ENCODE assay signal across 22 cellular contexts in the genomic region with DNA sequence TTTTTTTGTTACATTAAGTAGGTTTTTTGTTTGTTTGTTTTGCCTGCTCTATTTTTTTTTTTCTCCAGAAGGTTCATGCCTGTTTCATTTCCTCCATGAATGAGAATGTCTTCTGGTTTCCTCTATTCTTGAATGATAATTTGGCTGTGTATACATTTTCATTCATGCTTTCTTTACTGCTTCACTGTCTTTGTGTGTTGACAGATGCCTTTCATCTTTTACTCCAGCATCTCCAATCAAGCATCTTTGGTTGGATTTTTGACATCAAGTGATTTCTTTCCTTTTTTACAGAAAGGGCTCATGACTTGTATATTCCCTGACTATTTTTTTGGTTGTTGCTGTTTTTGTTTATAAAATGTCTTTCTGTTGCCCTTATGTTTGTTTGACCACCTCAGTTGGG.
DNase-seq lines count a peak whose midpoint lies in the region; ATAC-seq and TF ChIP-seq lines count a peak whose summit lies in the region.
"Had no signal": no experiment of that assay in that cellular context is flagged by ENCODE, and none has a peak within 500 bp of the region (broad histone marks: within the 10 kb centered on the region; RNA-seq: fewer than 3 reads in every experiment).

No MANE protein-coding gene starts in this region.

- POLR2A ChIA-PET in PC-9 (lab: Charles Lee; ENCODE audit: unreplicated experiment), result no interaction called here

- peaks cover 18% of the 10 kb centered on the region for H3K4me1 Mint-ChIP-seq in dendritic cell treated with granulocyte-macrophage colony-stimulating factor and Interleukin-4, amounts not matched to agents 40 ng/mL and 50 ng/mL, for 4 days (ENCODE audit: low read depth)
- H3K4me1 Mint-ChIP-seq in neural crest cell (peaks cover 10% of the 10 kb centered on the region), HFFc6 (ENCODE audit: low read depth) (no peaks in the 10 kb centered on the region)
- H3K4me1 Mint-ChIP-seq: CD4-positive, CD25-positive, alpha-beta regulatory T cell; CD8-positive, alpha-beta memory T cell had no signal

- H3K27me3 ChIP-seq in PC-9 (ENCODE audit: insufficient read depth, low read depth), result no peaks in the 10 kb centered on the region
- H3K27me3 ChIP-seq: BE2C, BLaER1 had no signal

- no peaks in the 10 kb centered on the region for H3K36me3 Mint-ChIP-seq in dendritic cell treated with granulocyte-macrophage colony-stimulating factor and Interleukin-4, amounts not matched to agents 40 ng/mL and 50 ng/mL, for 4 days (ENCODE audit: low read depth)
- H3K36me3 Mint-ChIP-seq in neural crest cell (ENCODE audit: low read depth), result no peaks in the 10 kb centered on the region
- no peaks in the 10 kb centered on the region for H3K36me3 Mint-ChIP-seq in HFFc6 (ENCODE audit: low read depth)
- H3K36me3 Mint-ChIP-seq: CD14-positive monocyte; CD4-positive, CD25-positive, alpha-beta regulatory T cell had no signal

- H3K4me3 ChIP-seq in PC-9, result no peak overlapping the region
- H3K4me3 ChIP-seq: BLaER1 had no signal

- DNase-seq in PC-9 (no peak), neural crest cell (ENCODE audit: low read depth, low spot score) (no peak), pons (ENCODE audit: low spot score) (no peak), HFFc6 (no peak)
- DNase-seq: ACHN; BE2C; C1 segment of cervical spinal cord; CD4-positive, alpha-beta memory T cell; CD4-positive, CD25-positive, alpha-beta regulatory T cell; CD8-positive, alpha-beta memory T cell; COR-L47; DMS 273 treated with DMSO at 0.1 percent for 48 hours; DMS153; DMS53; DMS79; DND-41; EL; GDM1 had no signal

- H3K27ac ChIP-seq in PC-9, result no peak overlapping the region
- H3K27ac ChIP-seq: BLaER1 had no signal

- H3F3A ChIP-seq in PC-9 (ENCODE audit: insufficient read depth, low read depth), result no peaks in the 10 kb centered on the region

- 0 out of 2 replicates have a peak overlapping the region, but pooled peaks have one; percentile 17 for H2AFZ ChIP-seq in PC-9

- no peaks in the 10 kb centered on the region for H3K27me3 Mint-ChIP-seq in dendritic cell treated with granulocyte-macrophage colony-stimulating factor and Interleukin-4, amounts not matched to agents 40 ng/mL and 50 ng/mL, for 4 days
- H3K27me3 Mint-ChIP-seq in neural crest cell (ENCODE audit: low read depth), result no peaks in the 10 kb centered on the region
- no peaks in the 10 kb centered on the region for H3K27me3 Mint-ChIP-seq in HFFc6 (ENCODE audit: insufficient read depth)
- H3K27me3 Mint-ChIP-seq: CD4-positive, alpha-beta memory T cell had no signal

- intact Hi-C loops in PC-9 (cut with micrococcal nuclease; ENCODE audit: unreplicated experiment), result no loop called here
- intact Hi-C loops in dendritic cell treated with granulocyte-macrophage colony-stimulating factor and Interleukin-4, amounts not matched to agents 40 ng/mL and 50 ng/mL, for 4 days (cut with micrococcal nuclease), result no loop called here

- peak overlapping the region; percentile 37 for H3K27ac Mint-ChIP-seq in dendritic cell treated with granulocyte-macrophage colony-stimulating factor and Interleukin-4, amounts not matched to agents 40 ng/mL and 50 ng/mL, for 4 days
- H3K27ac Mint-ChIP-seq in neural crest cell (ENCODE audit: unreplicated experiment), result peak overlapping the region; percentile 35
- H3K27ac Mint-ChIP-seq in HFFc6, result no peak overlapping the region
- H3K27ac Mint-ChIP-seq: CD14-positive monocyte; CD4-positive, alpha-beta memory T cell; CD4-positive, CD25-positive, alpha-beta regulatory T cell; CD8-positive, alpha-beta memory T cell had no signal

- ATAC-seq in GM19452 (IDR thresholded peaks at IDR 0.05; ENCODE audit: unreplicated experiment), result no peak

- peaks cover 12% of the 10 kb centered on the region; the same call in 1 of the 2 replicates for H3K4me1 ChIP-seq in PC-9 (replicated peaks; ENCODE audit: insufficient read depth)
- H3K4me1 ChIP-seq: BE2C, BLaER1 had no signal

- no peak overlapping the region for H3K4me3 Mint-ChIP-seq in dendritic cell treated with granulocyte-macrophage colony-stimulating factor and Interleukin-4, amounts not matched to agents 40 ng/mL and 50 ng/mL, for 4 days
- no peak overlapping the region for H3K4me3 Mint-ChIP-seq in neural crest cell
- H3K4me3 Mint-ChIP-seq in HFFc6, result no peak overlapping the region
- H3K4me3 Mint-ChIP-seq: CD14-positive monocyte; CD4-positive, alpha-beta memory T cell; CD8-positive, alpha-beta memory T cell had no signal

- no peaks in the 10 kb centered on the region for H3K9me3 Mint-ChIP-seq in dendritic cell treated with granulocyte-macrophage colony-stimulating factor and Interleukin-4, amounts not matched to agents 40 ng/mL and 50 ng/mL, for 4 days
- H3K9me3 Mint-ChIP-seq in neural crest cell (peaks cover 5% of the 10 kb centered on the region), HFFc6 (no peaks in the 10 kb centered on the region)
- H3K9me3 Mint-ChIP-seq: CD4-positive, CD25-positive, alpha-beta regulatory T cell had no signal

- TF ChIP-seq CTCF in PC-9 (conservative IDR thresholded peaks at IDR 0.05), result no peak
- TF ChIP-seq CTCF in neural crest cell (conservative IDR thresholded peaks at IDR 0.05), result no peak
- TF ChIP-seq CTCF in HFFc6 (IDR thresholded peaks at IDR 0.05), result no peak

- H3K9me3 ChIP-seq in PC-9 (ENCODE audit: insufficient read depth, low read depth), result no peaks in the 10 kb centered on the region
- H3K9me3 ChIP-seq: BE2C, BLaER1 had no signal

- H3K79me2 ChIP-seq in PC-9 (ENCODE audit: low read depth), result no peaks in the 10 kb centered on the region

- no peaks in the 10 kb centered on the region for H3K36me3 ChIP-seq in PC-9 (ENCODE audit: low read depth)
- H3K36me3 ChIP-seq: BE2C, BLaER1 had no signal

- CTCF ChIA-PET in PC-9 (lab: Charles Lee), result no interaction called here

- H3K9me2 ChIP-seq in PC-9 (ENCODE audit: insufficient read depth), result no peaks in the 10 kb centered on the region

- BruUV-seq in PC-9 (replicated peaks; lab: Mats Ljungman, UMichigan), result no TSS peak

- H3K4me2 ChIP-seq in PC-9, result no peak overlapping the region
- H3K4me2 ChIP-seq: BLaER1 had no signal

- H4K20me1 ChIP-seq in PC-9 (ENCODE audit: insufficient read depth), result no peaks in the 10 kb centered on the region
- H4K20me1 ChIP-seq: BLaER1 had no signal
